25 cellular contexts compared by ENCODE assay signal in genomic region chr11:46551261-46551660, GRCh38. TPM values are rescaled to one million over a fixed set of nuclear protein-coding genes. Genes with fewer than 3 reads are reported as not detected.
A peak's percentile ranks its signal among the peaks of the same experiment; 100 is the strongest.
DNase-seq lines count a peak whose midpoint lies in the region; ATAC-seq, FAIRE-seq and TF ChIP-seq lines count a peak whose summit lies in the region.
"Had no signal": no experiment of that assay in that cellular context is flagged by ENCODE, and none has a peak within 500 bp of the region (broad histone marks: within the 10 kb centered on the region; RNA-seq: fewer than 3 reads in every experiment).

No MANE protein-coding gene starts in this region.

- TF ChIP-seq POLR2A in HepG2 (IDR thresholded peaks at IDR 0.05; ENCODE audit: insufficient read depth in 1 of 2, low read depth in 2 of 2, low read length in 2 of 2) (no peak), right lobe of liver (IDR thresholded peaks at IDR 0.05) (no peak)

- no peak overlapping the region for H2BK15ac ChIP-seq in mesendoderm (replicated peaks; ENCODE audit: low read depth)

- peaks cover 29% of the 10 kb centered on the region for H3K36me3 Mint-ChIP-seq in activated naive CD4-positive, alpha-beta T cell treated with anti-CD3 and anti-CD28 coated beads, Interleukin-2, amount 10 ng/mL, durations not matched to agents 7 days and 5 days

- no peak overlapping the region for H3K4me3 Mint-ChIP-seq in activated naive CD4-positive, alpha-beta T cell treated with anti-CD3 and anti-CD28 coated beads, Interleukin-2, amount 10 ng/mL, durations not matched to agents 7 days and 5 days
- H3K4me3 Mint-ChIP-seq: CD14-positive monocyte; CD4-positive, alpha-beta memory T cell; CD4-positive, CD25-positive, alpha-beta regulatory T cell; CD8-positive, alpha-beta memory T cell had no signal

- no peak for DNase-seq in HepG2 (ENCODE audit: low spot score)
- DNase-seq in right lobe of liver = no peak
- DNase-seq in Panc1 (ENCODE audit: low read depth, low spot score) = no peak
- no peak for DNase-seq in mesendoderm
- DNase-seq in activated naive CD4-positive, alpha-beta T cell treated with anti-CD3 and anti-CD28 coated beads, Interleukin-2, amount 10 ng/mL, durations not matched to agents 7 days and 5 days = no peak
- DNase-seq: ACHN; BE2C; C1 segment of cervical spinal cord; Calu3; CD4-positive, alpha-beta memory T cell; CD4-positive, CD25-positive, alpha-beta regulatory T cell; CD8-positive, alpha-beta memory T cell; COR-L47; DMS79 treated with DMSO at 0.1 percent for 48 hours; GF-D8 had no signal

- peak overlapping the region; percentile 13 for H4K8ac ChIP-seq in mesendoderm (ENCODE audit: low read depth, low read length)

- no peaks in the 10 kb centered on the region for H3K27me3 Mint-ChIP-seq in activated naive CD4-positive, alpha-beta T cell treated with anti-CD3 and anti-CD28 coated beads, Interleukin-2, amount 10 ng/mL, durations not matched to agents 7 days and 5 days
- H3K27me3 Mint-ChIP-seq: CD4-positive, alpha-beta memory T cell; CD4-positive, CD25-positive, alpha-beta regulatory T cell; CD8-positive, alpha-beta memory T cell had no signal

- no peak overlapping the region for H3K4me2 ChIP-seq in HepG2 (ENCODE audit: low read depth, low read length)
- H3K4me2 ChIP-seq in mesendoderm (ENCODE audit: low read length) = no peak overlapping the region
- H3K4me2 ChIP-seq: BLaER1 had no signal

- H3K27me3 ChIP-seq in HepG2 (ENCODE audit: control insufficient read depth in 1 of 2, insufficient read depth in 2 of 2, low read length in 2 of 2) = no peaks in the 10 kb centered on the region
- H3K27me3 ChIP-seq in right lobe of liver = no peaks in the 10 kb centered on the region
- no peaks in the 10 kb centered on the region for H3K27me3 ChIP-seq in Panc1 (ENCODE audit: control insufficient read depth, insufficient read depth, low read length)
- H3K27me3 ChIP-seq in mesendoderm (ENCODE audit: insufficient read depth, low read length, poor library complexity) = no peaks in the 10 kb centered on the region
- H3K27me3 ChIP-seq: BE2C, BLaER1 had no signal

- H2AK5ac ChIP-seq in mesendoderm (ENCODE audit: low read length) = no peak overlapping the region

- H4K5ac ChIP-seq in mesendoderm (ENCODE audit: low read length) = no peak overlapping the region

- no peak overlapping the region for H2BK120ac ChIP-seq in mesendoderm (ENCODE audit: low read depth, low read length)

- in situ Hi-C loops in HepG2 (cut with HindIII; ENCODE audit: extremely low pct_ligation_motif_present, low pct_unique_long_range_greater_than_20kb) = no loop called here
- in situ Hi-C loops in Panc1 (cut with HindIII; ENCODE audit: low pct_unique_long_range_greater_than_20kb, low sequenced_read_pairs) = no loop called here

- H3K27ac Mint-ChIP-seq in activated naive CD4-positive, alpha-beta T cell treated with anti-CD3 and anti-CD28 coated beads, Interleukin-2, amount 10 ng/mL, durations not matched to agents 7 days and 5 days = no peak overlapping the region
- H3K27ac Mint-ChIP-seq: CD14-positive monocyte; CD4-positive, alpha-beta memory T cell; CD4-positive, CD25-positive, alpha-beta regulatory T cell; CD8-positive, alpha-beta memory T cell had no signal

- TF ChIP-seq RAD21 in HepG2 (CRISPR knock-in tag; IDR thresholded peaks at IDR 0.05) = no peak

- H4K20me1 ChIP-seq in HepG2 (ENCODE audit: insufficient read depth, low read length) = no peaks in the 10 kb centered on the region

- H3K79me1 ChIP-seq in mesendoderm (ENCODE audit: low read length) = peaks cover 2% of the 10 kb centered on the region

- no peak for TF ChIP-seq CTCF in HepG2 (CRISPR knock-in tag; IDR thresholded peaks at IDR 0.05)
- TF ChIP-seq CTCF in right lobe of liver (IDR thresholded peaks at IDR 0.05) = no peak
- TF ChIP-seq CTCF in Panc1 (IDR thresholded peaks at IDR 0.05) = no peak
- no peak for TF ChIP-seq CTCF in VCaP (conservative IDR thresholded peaks at IDR 0.05)

- no peak overlapping the region for H3K4me3 ChIP-seq in HepG2 (replicated peaks in 1 of 3; ENCODE audit: insufficient read depth in 1 of 3, low read depth in 2 of 3, low read length in 3 of 3)
- no peak overlapping the region for H3K4me3 ChIP-seq in right lobe of liver
- H3K4me3 ChIP-seq in Panc1 (ENCODE audit: low read depth in 2 of 2, low read length in 2 of 2) = no peak overlapping the region
- no peak overlapping the region for H3K4me3 ChIP-seq in mesendoderm (ENCODE audit: low read length)
- H3K4me3 ChIP-seq: BLaER1 had no signal

- ATAC-seq in HepG2 (no peak), right lobe of liver (no peak), Panc1 (no peak), GM21390 (IDR thresholded peaks at IDR 0.05; ENCODE audit: unreplicated experiment) (no peak), HG02623 (IDR thresholded peaks at IDR 0.05; ENCODE audit: unreplicated experiment) (no peak)

- CTCF ChIA-PET in HepG2 (lab: Yijun Ruan, JAX; ENCODE audit: low intra/inter-chr PET ratio, low total read pairs) = no interaction called here
- CTCF ChIA-PET in Panc1 (lab: Charles Lee) = no interaction called here
- CTCF ChIA-PET in activated naive CD4-positive, alpha-beta T cell treated with anti-CD3 and anti-CD28 coated beads, Interleukin-2, amount 10 ng/mL, durations not matched to agents 7 days and 5 days (lab: Charles Lee) = interaction anchor here (1.0 kb wide), 1 partner anchor 25 kb away, joined by 3 read pairs; no protein-coding TSS in a partner anchor

- H3K23ac ChIP-seq in mesendoderm (ENCODE audit: low read length) = no peak overlapping the region

- no peak for TF ChIP-seq EP300 in HepG2 (IDR thresholded peaks at IDR 0.05; ENCODE audit: low read depth in 2 of 2, low read length in 2 of 2)
- TF ChIP-seq EP300 in HepG2 (CRISPR knock-in tag; IDR thresholded peaks at IDR 0.05; ENCODE audit: borderline replicate concordance) = no peak

- no peak overlapping the region for H3K9ac ChIP-seq in HepG2 (ENCODE audit: insufficient read depth, low read depth, low read length)
- H3K9ac ChIP-seq in mesendoderm (ENCODE audit: low read length) = no peak overlapping the region
- H3K9ac ChIP-seq: BLaER1 had no signal

- H3K4me1 ChIP-seq in HepG2 (ENCODE audit: insufficient read depth, low read length) = peaks cover 34% of the 10 kb centered on the region
- peaks cover 0 to 26% (median 7%) of the 10 kb centered on the region in 4 donors for H3K4me1 ChIP-seq in right lobe of liver
- peaks cover 39% of the 10 kb centered on the region for H3K4me1 ChIP-seq in Panc1 (ENCODE audit: control insufficient read depth, insufficient read depth, low read length)
- peaks cover 7% of the 10 kb centered on the region for H3K4me1 ChIP-seq in mesendoderm (ENCODE audit: control insufficient read depth, low read depth, low read length)
- H3K4me1 ChIP-seq: BE2C had no signal

- H3K79me2 ChIP-seq in HepG2 (ENCODE audit: insufficient read depth, low read length) = peaks cover 74% of the 10 kb centered on the region
- H3K79me2 ChIP-seq in mesendoderm (ENCODE audit: control insufficient read depth, insufficient read depth, low read length) = peaks cover 4% of the 10 kb centered on the region

- no peak overlapping the region for H3K18ac ChIP-seq in mesendoderm (ENCODE audit: low read length)

- no peaks in the 10 kb centered on the region for H3K9me3 Mint-ChIP-seq in activated naive CD4-positive, alpha-beta T cell treated with anti-CD3 and anti-CD28 coated beads, Interleukin-2, amount 10 ng/mL, durations not matched to agents 7 days and 5 days
- H3K9me3 Mint-ChIP-seq: CD14-positive monocyte; CD4-positive, alpha-beta memory T cell; CD4-positive, CD25-positive, alpha-beta regulatory T cell; CD8-positive, alpha-beta memory T cell had no signal

- H3K9me3 ChIP-seq in HepG2 (ENCODE audit: low read length) = no peaks in the 10 kb centered on the region
- H3K9me3 ChIP-seq in right lobe of liver = no peaks in the 10 kb centered on the region
- H3K9me3 ChIP-seq in Panc1 (ENCODE audit: control insufficient read depth, insufficient read depth, low read depth, low read length) = no peaks in the 10 kb centered on the region
- H3K9me3 ChIP-seq: BE2C had no signal

- H3K4ac ChIP-seq in mesendoderm (ENCODE audit: low read depth, low read length) = no peak overlapping the region

- H3K56ac ChIP-seq in mesendoderm (ENCODE audit: low read length) = no peak overlapping the region

- intact Hi-C loops in HepG2 (cut with micrococcal nuclease; ENCODE audit: unreplicated experiment) (no loop called here), right lobe of liver (cut with DNase I) (no loop called here), Panc1 (cut with micrococcal nuclease; ENCODE audit: unreplicated experiment) (loop anchor here (5.0 kb wide), 1 partner anchor 66 kb away; the partner anchor contains the start of genes ATG13 and HARBI1)

- no peak overlapping the region for H2BK5ac ChIP-seq in mesendoderm (ENCODE audit: low read length)

- no TSS peak for BruUV-seq in HepG2 (replicated peaks; lab: Mats Ljungman, UMichigan)
- BruUV-seq in Panc1 (replicated peaks; lab: Mats Ljungman, UMichigan) = no TSS peak

- FAIRE-seq in HepG2 (lab: Jason Lieb, UNC) = no peak
- FAIRE-seq: D721Med, G401.6, GM12891, GM19239 had no signal

- peaks cover 8 to 21% of the 10 kb centered on the region in 2 experiments for H3K36me3 ChIP-seq in HepG2 (replicated peaks in 1 of 2; ENCODE audit: control insufficient read depth in 1 of 2, insufficient read depth in 2 of 2, low read length in 2 of 2)
- peaks cover 0 to 11% (median 0%) of the 10 kb centered on the region in 4 donors for H3K36me3 ChIP-seq in right lobe of liver
- H3K36me3 ChIP-seq in Panc1 (ENCODE audit: control insufficient read depth, insufficient read depth, low read length) = no peaks in the 10 kb centered on the region
- H3K36me3 ChIP-seq in mesendoderm (ENCODE audit: control insufficient read depth, insufficient read depth, low read length) = peaks cover 3% of the 10 kb centered on the region
- H3K36me3 ChIP-seq: BE2C had no signal

- no peak overlapping the region for H2AFZ ChIP-seq in HepG2 (ENCODE audit: low read length)

- over 99% methylated on average over 7 of the region's 7 CpGs for WGBS in HepG2 (ENCODE audit: low lambda C conversion rate)
- WGBS in right lobe of liver (ENCODE audit: insufficient coverage, low coverage, low lambda C conversion rate, missing lambda C conversion rate) = 97% methylated on average over 7 of the region's 7 CpGs
- no CpG with 5 or more reads among the region's 7 CpGs for WGBS in mesendoderm (ENCODE audit: extremely low coverage, insufficient coverage, low lambda C conversion rate)

- H3K4me1 Mint-ChIP-seq in activated naive CD4-positive, alpha-beta T cell treated with anti-CD3 and anti-CD28 coated beads, Interleukin-2, amount 10 ng/mL, durations not matched to agents 7 days and 5 days = peaks cover 34% of the 10 kb centered on the region

- POLR2A ChIA-PET in HepG2 (lab: Yijun Ruan, JAX) = no interaction called here
- POLR2A ChIA-PET in Panc1 (lab: Charles Lee) = interaction anchor here (0.7 kb wide), 1 partner anchor 9 kb away, joined by 7 read pairs; no protein-coding TSS in a partner anchor

- H3K27ac ChIP-seq in HepG2 (ENCODE audit: extremely low read length, insufficient read depth, low read length) (no peak overlapping the region), right lobe of liver (no peak overlapping the region), Panc1 (ENCODE audit: low read length) (peak overlapping the region; percentile 2; the same call in 1 of the 2 replicates), VCaP (peak overlapping the region; percentile 83; the same call in 1 of the 2 replicates), mesendoderm (ENCODE audit: low read depth, low read length) (no peak overlapping the region)
- H3K27ac ChIP-seq: 22Rv1, BLaER1 had no signal

RNA-seq across cellular contexts. Expression of gene AMBRA1, which starts 42.6 kb away (rescaled TPM):
- total RNA-seq in HepG2 (2016; rRNA removed; fragmentation: Illumina TruSeq; extraction: Trizol) (26.0 and 26.1 TPM in 2 replicates), right lobe of liver (10 to 100 TPM; 11.0 to 15.7 (median 13.6) TPM), Panc1 (2021; ENCODE audit: unreplicated experiment) (40.0 TPM)
- total RNA-seq in HepG2 (2016; cell fraction: cytosol; rRNA removed; fragmentation: Illumina TruSeq; extraction: Trizol; ENCODE audit: low read depth) = 17.6 and 23.5 TPM in 2 replicates
- 22.8 and 26.4 TPM in 2 replicates for total RNA-seq in HepG2 (2016; cell fraction: insoluble cytoplasmic fraction; rRNA removed; fragmentation: Illumina TruSeq; extraction: Trizol)
- 11.4 and 12.2 TPM in 2 replicates for total RNA-seq in HepG2 (2016; cell fraction: membrane; rRNA removed; fragmentation: Illumina TruSeq; extraction: Trizol)
- 31.5 and 33.0 TPM in 2 replicates for total RNA-seq in HepG2 (2016; cell fraction: nucleus; rRNA removed; fragmentation: Illumina TruSeq; extraction: Trizol)
- polyA plus RNA-seq in HepG2 (2011; rRNA removed) = 15.7 and 16.8 TPM in 2 replicates
- polyA plus RNA-seq in HepG2 (2011; cell fraction: cytosol; rRNA removed) = 7.8 and 8.9 TPM in 2 replicates
- polyA plus RNA-seq in HepG2 (2011; cell fraction: nucleus; rRNA removed) = 32.8 and 50.7 TPM in 2 replicates
- polyA plus RNA-seq in HepG2 (2012) = 16.2 and 19.7 TPM in 2 replicates
- polyA plus RNA-seq in HepG2 (2016; cell fraction: cytosol; fragmentation: Illumina TruSeq; extraction: Trizol; ENCODE audit: low read depth) = 0.49 and 0.63 TPM in 2 replicates
- 10.4 and 12.5 TPM in 2 replicates for polyA plus RNA-seq in HepG2 (2016; cell fraction: insoluble cytoplasmic fraction; fragmentation: Illumina TruSeq; extraction: Trizol; ENCODE audit: low read depth)
- 1.7 and 2.2 TPM in 2 replicates for polyA plus RNA-seq in HepG2 (2016; cell fraction: membrane; fragmentation: Illumina TruSeq; extraction: Trizol; ENCODE audit: low read depth)
- 14.6 and 18.1 TPM in 2 replicates for polyA plus RNA-seq in HepG2 (2016; cell fraction: nucleus; fragmentation: Illumina TruSeq; extraction: Trizol; ENCODE audit: insufficient read depth, low read depth)
- 74.1 and 110 TPM in 2 replicates for polyA minus RNA-seq in HepG2 (2011; rRNA and poly(A)+ RNA removed; ENCODE audit: low replicate concordance)
- polyA minus RNA-seq in HepG2 (2011; cell fraction: cytosol; rRNA and poly(A)+ RNA removed) = 20.0 and 28.0 TPM in 2 replicates
- 91.6 and 127 TPM in 2 replicates for polyA minus RNA-seq in HepG2 (2011; cell fraction: nucleus; rRNA and poly(A)+ RNA removed)
- 39.3 TPM for polyA plus RNA-seq in Panc1 (2012; ENCODE audit: insufficient read length)
- polyA plus RNA-seq in mesendoderm (2013, experiment 1 of 2) = 15.0 TPM
- 15.3 TPM for polyA plus RNA-seq in mesendoderm (2013, experiment 2 of 2)

Comparison
In these comparisons a context has a peak if more than half of its experiments do, and no peak if none do; other contexts are left out.
1. H3K27ac ChIP-seq: peak in Panc1 (single experiment) and VCaP (single experiment); none in HepG2 (single experiment), right lobe of liver (0 of 3) and mesendoderm (single experiment).